Comparison of ENCODE assay signal across 18 cellular contexts in the genomic region with DNA sequence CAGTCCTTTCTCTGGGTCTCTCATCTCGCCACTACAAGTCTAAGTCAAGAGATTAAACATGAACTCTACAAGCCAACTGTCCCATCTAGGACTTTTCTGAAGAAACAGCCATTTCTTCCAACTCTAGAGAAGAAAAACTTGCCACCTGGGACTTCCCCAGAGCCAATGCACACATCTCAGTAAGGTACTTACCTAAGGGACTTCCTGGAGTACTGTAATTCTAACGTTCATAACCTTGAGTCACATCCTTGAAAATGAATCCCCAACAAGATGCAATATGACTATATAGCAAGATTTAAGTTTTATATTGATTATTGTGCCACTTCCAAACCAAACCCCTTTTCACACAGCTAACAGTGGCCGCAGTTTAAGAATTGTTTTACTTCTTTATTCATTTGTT. TPM values are rescaled to one million over a fixed set of nuclear protein-coding genes. Genes with fewer than 3 reads are reported as not detected.
"Had no signal": no experiment of that assay in that cellular context is flagged by ENCODE, and none has a peak within 500 bp of the region (broad histone marks: within the 10 kb centered on the region; RNA-seq: fewer than 3 reads in every experiment).

No MANE protein-coding gene starts in this region.

- H3K27ac ChIP-seq: coronary artery, heart right ventricle, psoas muscle, right lobe of liver had no signal

- ATAC-seq: heart right ventricle; left ventricle myocardium superior; psoas muscle; right lobe of liver; stimulated activated memory B cell treated with anti-CD40 and anti-IgM and Interleukin-4, amounts not matched to agents 10 μg/mL and 1 μg/mL and 100 μg/mL, for 72 hours; WTC11 had no signal

- H3K9me3 ChIP-seq: right lobe of liver had no signal

- H3K27ac Mint-ChIP-seq: nephron; stimulated activated memory B cell treated with anti-CD40 and anti-IgM and Interleukin-4, amounts not matched to agents 10 μg/mL and 1 μg/mL and 100 μg/mL, for 72 hours; WTC11 had no signal

- H3K36me3 ChIP-seq: heart right ventricle, right lobe of liver had no signal

- H3K4me1 ChIP-seq: heart right ventricle, psoas muscle, right lobe of liver had no signal

- H3K4me1 Mint-ChIP-seq: nephron; stimulated activated memory B cell treated with anti-CD40 and anti-IgM and Interleukin-4, amounts not matched to agents 10 μg/mL and 1 μg/mL and 100 μg/mL, for 72 hours had no signal

- DNase-seq: activated CD4-positive, alpha-beta T cell treated with anti-CD3 and anti-CD28 coated beads, Interleukin-2, amount 50 U/mL, for 4 hours; activated effector memory CD4-positive, alpha-beta T cell treated with anti-CD3 and anti-CD28 coated beads, Interleukin-2, amount 50 U/mL, for 16 hours; caudate nucleus; effector CD8-positive, alpha-beta T cell; heart right ventricle; left ventricle myocardium superior; mesenchymal stem cell; psoas muscle; right lobe of liver; trophoblast cell had no signal

- H3K4me3 Mint-ChIP-seq: nephron; stimulated activated memory B cell treated with anti-CD40 and anti-IgM and Interleukin-4, amounts not matched to agents 10 μg/mL and 1 μg/mL and 100 μg/mL, for 72 hours; WTC11 had no signal

- H3K27me3 ChIP-seq: right lobe of liver had no signal

- H3K4me3 ChIP-seq: coronary artery, heart right ventricle, psoas muscle, right lobe of liver had no signal

- H3K36me3 Mint-ChIP-seq: stimulated activated memory B cell treated with anti-CD40 and anti-IgM and Interleukin-4, amounts not matched to agents 10 μg/mL and 1 μg/mL and 100 μg/mL, for 72 hours had no signal

RNA-seq across cellular contexts. Expression of a gene that starts 11.9 kb away (rescaled TPM):
- total RNA-seq: fibroblast of lung; frontal cortex; heart right ventricle; left ventricle myocardium superior; osteoblast; psoas muscle; right lobe of liver; T-helper 1 cell treated with Interleukin-12 subunit alpha and Interleukin-12 subunit beta and Interleukin-4 antibody, amounts not matched to agents 30 ng/mL and 1 ng/mL, for 36 hours; WTC11 had no signal
